Comparison of ENCODE assay signal across 1 cellular context in the genomic region with DNA sequence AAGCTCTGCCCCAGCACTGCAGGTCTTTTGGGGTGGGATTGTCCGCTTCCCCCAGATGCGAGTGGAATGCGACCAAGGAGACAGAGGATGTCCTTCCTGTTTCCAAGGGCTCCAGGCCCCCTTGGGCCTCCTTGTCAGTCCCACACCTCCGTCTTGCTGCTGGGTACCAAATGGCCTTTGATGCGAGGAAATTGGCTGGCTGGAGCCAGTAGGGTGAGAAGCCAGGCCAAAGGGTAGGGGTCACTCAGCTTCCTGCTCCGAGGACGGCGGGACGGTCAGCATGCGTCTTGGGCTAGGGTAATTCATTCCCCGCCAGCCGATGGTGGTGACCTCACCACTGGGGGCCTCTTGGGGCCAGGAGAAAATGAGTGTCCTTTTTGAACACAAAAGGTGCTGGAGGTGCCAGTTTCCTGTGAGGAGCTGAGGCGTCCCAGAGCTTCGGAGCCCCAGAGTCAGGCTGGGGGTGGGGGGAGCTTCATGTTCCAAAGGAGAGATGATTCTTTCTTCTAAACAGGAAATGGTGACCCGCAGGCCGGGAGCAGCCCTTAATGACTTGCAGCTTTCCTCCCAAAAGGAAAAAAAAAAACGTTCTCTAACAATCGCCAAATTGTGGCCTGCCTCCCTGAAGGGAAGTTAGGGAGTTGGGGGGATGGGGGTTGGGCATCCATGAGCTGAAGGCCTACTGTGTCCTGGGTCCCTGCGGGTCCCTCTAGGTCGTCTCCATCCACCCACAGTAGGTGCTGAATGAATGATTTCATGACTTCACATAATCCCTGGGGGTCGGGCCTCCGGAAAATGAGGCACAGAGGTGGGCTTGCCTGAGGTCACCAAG.
TF ChIP-seq lines count a peak whose summit lies in the region.

No MANE protein-coding gene starts in this region.

TF ChIP-seq in K562, 482 proteins besides CTCF, POLR2A, EP300 and RAD21 (continues in another document):
- TF ChIP-seq, protein P1, sequence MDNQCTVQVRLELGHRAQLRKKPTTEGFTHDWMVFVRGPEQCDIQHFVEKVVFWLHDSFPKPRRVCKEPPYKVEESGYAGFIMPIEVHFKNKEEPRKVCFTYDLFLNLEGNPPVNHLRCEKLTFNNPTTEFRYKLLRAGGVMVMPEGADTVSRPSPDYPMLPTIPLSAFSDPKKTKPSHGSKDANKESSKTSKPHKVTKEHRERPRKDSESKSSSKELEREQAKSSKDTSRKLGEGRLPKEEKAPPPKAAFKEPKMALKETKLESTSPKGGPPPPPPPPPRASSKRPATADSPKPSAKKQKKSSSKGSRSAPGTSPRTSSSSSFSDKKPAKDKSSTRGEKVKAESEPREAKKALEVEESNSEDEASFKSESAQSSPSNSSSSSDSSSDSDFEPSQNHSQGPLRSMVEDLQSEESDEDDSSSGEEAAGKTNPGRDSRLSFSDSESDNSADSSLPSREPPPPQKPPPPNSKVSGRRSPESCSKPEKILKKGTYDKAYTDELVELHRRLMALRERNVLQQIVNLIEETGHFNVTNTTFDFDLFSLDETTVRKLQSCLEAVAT (IDR thresholded peaks at IDR 0.05) = no peak
- TF ChIP-seq BACH1 (tag; IDR thresholded peaks at IDR 0.05) (peak; percentile 62; the same call in 1 of the 2 replicates), LEF1 (IDR thresholded peaks at IDR 0.05) (peak; percentile 43; the same call in 1 of the 2 replicates), ATF1 (CRISPR knock-in tag; IDR thresholded peaks at IDR 0.05) (no peak), ATF1 (tag; IDR thresholded peaks at IDR 0.05) (peak; percentile 31; the same call in 1 of the 2 replicates), POLR2G (IDR thresholded peaks at IDR 0.05; ENCODE audit: low read depth, low read length) (peak; percentile 66; the same call in 1 of the 2 replicates), ZNF316 (IDR thresholded peaks at IDR 0.05) (peak; percentile 55), SP1 (CRISPR knock-in tag; IDR thresholded peaks at IDR 0.05) (0 out of 2 replicates have a peak, but pooled peaks have one; percentile 4), TEAD4 (IDR thresholded peaks at IDR 0.05; ENCODE audit: low read length) (no peak), TEAD4 (CRISPR knock-in tag; IDR thresholded peaks at IDR 0.05; ENCODE audit: borderline replicate concordance) (no peak), RCOR1 (IDR thresholded peaks at IDR 0.05; ENCODE audit: borderline replicate concordance in 1 of 2, low read depth in 2 of 2, low read length in 2 of 2) (0 out of 4 replicates have a peak, but pooled peaks of 1 of the 2 experiments have one; percentile 15), RBFOX2 (IDR thresholded peaks at IDR 0.05; ENCODE audit: low read depth, low read length) (peak; percentile 68), ESRRA (IDR thresholded peaks at IDR 0.05; ENCODE audit: borderline replicate concordance, low read depth) (0 out of 2 replicates have a peak, but pooled peaks have one; percentile 23), NR4A1 (CRISPR knock-in tag; IDR thresholded peaks at IDR 0.05) (no peak), NR4A1 (tag; IDR thresholded peaks at IDR 0.05) (peak; percentile 68), CREM (IDR thresholded peaks at IDR 0.05; ENCODE audit: low read depth) (peak; percentile 3; the same call in 1 of the 2 replicates), MAFF (IDR thresholded peaks at IDR 0.05; ENCODE audit: low read length) (peak; percentile 18; the same call in 1 of the 2 replicates), ZNF175 (CRISPR knock-in tag; IDR thresholded peaks at IDR 0.05; ENCODE audit: low read depth) (peak; percentile 92), NR2C1 (IDR thresholded peaks at IDR 0.05) (peak; percentile 84), NR2C1 (tag; IDR thresholded peaks at IDR 0.05) (peak; percentile 91), CBFA2T2 (conservative IDR thresholded peaks at IDR 0.05) (no peak), GABPB1 (CRISPR knock-in tag; IDR thresholded peaks at IDR 0.05) (peak; percentile 24; the same call in 1 of the 2 replicates), C11orf30 (IDR thresholded peaks at IDR 0.05; ENCODE audit: low read depth) (peak; percentile 51), ELF1 (tag; IDR thresholded peaks at IDR 0.05) (peak; percentile 50; the same call in 1 of the 2 replicates), L3MBTL2 (IDR thresholded peaks at IDR 0.05) (peak; percentile 68), CREB1 (IDR thresholded peaks at IDR 0.05) (no peak), CREB1 (CRISPR knock-in tag; IDR thresholded peaks at IDR 0.05) (no peak), MAFG (tag; conservative IDR thresholded peaks at IDR 0.05) (peak; percentile 64), ZNF583 (CRISPR knock-in tag; IDR thresholded peaks at IDR 0.05) (0 out of 2 replicates have a peak, but pooled peaks have one; percentile 37), FOSL1 (tag; conservative IDR thresholded peaks at IDR 0.05) (peak; percentile 32; the same call in 1 of the 2 replicates), ZNF197 (CRISPR knock-in tag; IDR thresholded peaks at IDR 0.05; ENCODE audit: low read depth) (0 out of 2 replicates have a peak, but pooled peaks have one; percentile 32), MECOM (CRISPR knock-in tag; IDR thresholded peaks at IDR 0.05) (peak; percentile 7; the same call in 1 of the 2 replicates), ZBTB17 (CRISPR knock-in tag; IDR thresholded peaks at IDR 0.05) (peak; percentile 58; the same call in 1 of the 2 replicates), ZNF274 (IDR thresholded peaks at IDR 0.05; ENCODE audit: borderline replicate concordance, low read depth, low read length) (no peak), SRF (CRISPR knock-in tag; IDR thresholded peaks at IDR 0.05) (peak in 1 of 2 experiments; percentile 54; a peak in 1 of 4 replicates), CXXC5 (CRISPR knock-in tag; IDR thresholded peaks at IDR 0.05) (peak; percentile 63; the same call in 1 of the 2 replicates), EP400 (IDR thresholded peaks at IDR 0.05) (peak; percentile 10), GATAD2A (IDR thresholded peaks at IDR 0.05) (peak; percentile 14; the same call in 1 of the 2 replicates)
- TF ChIP-seq, protein P2, sequence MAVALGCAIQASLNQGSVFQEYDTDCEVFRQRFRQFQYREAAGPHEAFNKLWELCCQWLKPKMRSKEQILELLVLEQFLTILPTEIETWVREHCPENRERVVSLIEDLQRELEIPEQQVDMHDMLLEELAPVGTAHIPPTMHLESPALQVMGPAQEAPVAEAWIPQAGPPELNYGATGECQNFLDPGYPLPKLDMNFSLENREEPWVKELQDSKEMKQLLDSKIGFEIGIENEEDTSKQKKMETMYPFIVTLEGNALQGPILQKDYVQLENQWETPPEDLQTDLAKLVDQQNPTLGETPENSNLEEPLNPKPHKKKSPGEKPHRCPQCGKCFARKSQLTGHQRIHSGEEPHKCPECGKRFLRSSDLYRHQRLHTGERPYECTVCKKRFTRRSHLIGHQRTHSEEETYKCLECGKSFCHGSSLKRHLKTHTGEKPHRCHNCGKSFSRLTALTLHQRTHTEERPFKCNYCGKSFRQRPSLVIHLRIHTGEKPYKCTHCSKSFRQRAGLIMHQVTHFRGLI (CRISPR knock-in tag; IDR thresholded peaks at IDR 0.05) = no peak
- TF ChIP-seq, protein P3, sequence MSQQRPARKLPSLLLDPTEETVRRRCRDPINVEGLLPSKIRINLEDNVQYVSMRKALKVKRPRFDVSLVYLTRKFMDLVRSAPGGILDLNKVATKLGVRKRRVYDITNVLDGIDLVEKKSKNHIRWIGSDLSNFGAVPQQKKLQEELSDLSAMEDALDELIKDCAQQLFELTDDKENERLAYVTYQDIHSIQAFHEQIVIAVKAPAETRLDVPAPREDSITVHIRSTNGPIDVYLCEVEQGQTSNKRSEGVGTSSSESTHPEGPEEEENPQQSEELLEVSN (IDR thresholded peaks at IDR 0.05; ENCODE audit: borderline replicate concordance in 1 of 2, extremely low read depth in 1 of 2, insufficient read depth in 1 of 2, insufficient read length in 1 of 2, low read depth in 1 of 2, low read length in 1 of 2, poor library complexity in 1 of 2, severe bottlenecking in 1 of 2) = peak in 1 of 2 experiments; percentile 74
- TF ChIP-seq, protein P4, sequence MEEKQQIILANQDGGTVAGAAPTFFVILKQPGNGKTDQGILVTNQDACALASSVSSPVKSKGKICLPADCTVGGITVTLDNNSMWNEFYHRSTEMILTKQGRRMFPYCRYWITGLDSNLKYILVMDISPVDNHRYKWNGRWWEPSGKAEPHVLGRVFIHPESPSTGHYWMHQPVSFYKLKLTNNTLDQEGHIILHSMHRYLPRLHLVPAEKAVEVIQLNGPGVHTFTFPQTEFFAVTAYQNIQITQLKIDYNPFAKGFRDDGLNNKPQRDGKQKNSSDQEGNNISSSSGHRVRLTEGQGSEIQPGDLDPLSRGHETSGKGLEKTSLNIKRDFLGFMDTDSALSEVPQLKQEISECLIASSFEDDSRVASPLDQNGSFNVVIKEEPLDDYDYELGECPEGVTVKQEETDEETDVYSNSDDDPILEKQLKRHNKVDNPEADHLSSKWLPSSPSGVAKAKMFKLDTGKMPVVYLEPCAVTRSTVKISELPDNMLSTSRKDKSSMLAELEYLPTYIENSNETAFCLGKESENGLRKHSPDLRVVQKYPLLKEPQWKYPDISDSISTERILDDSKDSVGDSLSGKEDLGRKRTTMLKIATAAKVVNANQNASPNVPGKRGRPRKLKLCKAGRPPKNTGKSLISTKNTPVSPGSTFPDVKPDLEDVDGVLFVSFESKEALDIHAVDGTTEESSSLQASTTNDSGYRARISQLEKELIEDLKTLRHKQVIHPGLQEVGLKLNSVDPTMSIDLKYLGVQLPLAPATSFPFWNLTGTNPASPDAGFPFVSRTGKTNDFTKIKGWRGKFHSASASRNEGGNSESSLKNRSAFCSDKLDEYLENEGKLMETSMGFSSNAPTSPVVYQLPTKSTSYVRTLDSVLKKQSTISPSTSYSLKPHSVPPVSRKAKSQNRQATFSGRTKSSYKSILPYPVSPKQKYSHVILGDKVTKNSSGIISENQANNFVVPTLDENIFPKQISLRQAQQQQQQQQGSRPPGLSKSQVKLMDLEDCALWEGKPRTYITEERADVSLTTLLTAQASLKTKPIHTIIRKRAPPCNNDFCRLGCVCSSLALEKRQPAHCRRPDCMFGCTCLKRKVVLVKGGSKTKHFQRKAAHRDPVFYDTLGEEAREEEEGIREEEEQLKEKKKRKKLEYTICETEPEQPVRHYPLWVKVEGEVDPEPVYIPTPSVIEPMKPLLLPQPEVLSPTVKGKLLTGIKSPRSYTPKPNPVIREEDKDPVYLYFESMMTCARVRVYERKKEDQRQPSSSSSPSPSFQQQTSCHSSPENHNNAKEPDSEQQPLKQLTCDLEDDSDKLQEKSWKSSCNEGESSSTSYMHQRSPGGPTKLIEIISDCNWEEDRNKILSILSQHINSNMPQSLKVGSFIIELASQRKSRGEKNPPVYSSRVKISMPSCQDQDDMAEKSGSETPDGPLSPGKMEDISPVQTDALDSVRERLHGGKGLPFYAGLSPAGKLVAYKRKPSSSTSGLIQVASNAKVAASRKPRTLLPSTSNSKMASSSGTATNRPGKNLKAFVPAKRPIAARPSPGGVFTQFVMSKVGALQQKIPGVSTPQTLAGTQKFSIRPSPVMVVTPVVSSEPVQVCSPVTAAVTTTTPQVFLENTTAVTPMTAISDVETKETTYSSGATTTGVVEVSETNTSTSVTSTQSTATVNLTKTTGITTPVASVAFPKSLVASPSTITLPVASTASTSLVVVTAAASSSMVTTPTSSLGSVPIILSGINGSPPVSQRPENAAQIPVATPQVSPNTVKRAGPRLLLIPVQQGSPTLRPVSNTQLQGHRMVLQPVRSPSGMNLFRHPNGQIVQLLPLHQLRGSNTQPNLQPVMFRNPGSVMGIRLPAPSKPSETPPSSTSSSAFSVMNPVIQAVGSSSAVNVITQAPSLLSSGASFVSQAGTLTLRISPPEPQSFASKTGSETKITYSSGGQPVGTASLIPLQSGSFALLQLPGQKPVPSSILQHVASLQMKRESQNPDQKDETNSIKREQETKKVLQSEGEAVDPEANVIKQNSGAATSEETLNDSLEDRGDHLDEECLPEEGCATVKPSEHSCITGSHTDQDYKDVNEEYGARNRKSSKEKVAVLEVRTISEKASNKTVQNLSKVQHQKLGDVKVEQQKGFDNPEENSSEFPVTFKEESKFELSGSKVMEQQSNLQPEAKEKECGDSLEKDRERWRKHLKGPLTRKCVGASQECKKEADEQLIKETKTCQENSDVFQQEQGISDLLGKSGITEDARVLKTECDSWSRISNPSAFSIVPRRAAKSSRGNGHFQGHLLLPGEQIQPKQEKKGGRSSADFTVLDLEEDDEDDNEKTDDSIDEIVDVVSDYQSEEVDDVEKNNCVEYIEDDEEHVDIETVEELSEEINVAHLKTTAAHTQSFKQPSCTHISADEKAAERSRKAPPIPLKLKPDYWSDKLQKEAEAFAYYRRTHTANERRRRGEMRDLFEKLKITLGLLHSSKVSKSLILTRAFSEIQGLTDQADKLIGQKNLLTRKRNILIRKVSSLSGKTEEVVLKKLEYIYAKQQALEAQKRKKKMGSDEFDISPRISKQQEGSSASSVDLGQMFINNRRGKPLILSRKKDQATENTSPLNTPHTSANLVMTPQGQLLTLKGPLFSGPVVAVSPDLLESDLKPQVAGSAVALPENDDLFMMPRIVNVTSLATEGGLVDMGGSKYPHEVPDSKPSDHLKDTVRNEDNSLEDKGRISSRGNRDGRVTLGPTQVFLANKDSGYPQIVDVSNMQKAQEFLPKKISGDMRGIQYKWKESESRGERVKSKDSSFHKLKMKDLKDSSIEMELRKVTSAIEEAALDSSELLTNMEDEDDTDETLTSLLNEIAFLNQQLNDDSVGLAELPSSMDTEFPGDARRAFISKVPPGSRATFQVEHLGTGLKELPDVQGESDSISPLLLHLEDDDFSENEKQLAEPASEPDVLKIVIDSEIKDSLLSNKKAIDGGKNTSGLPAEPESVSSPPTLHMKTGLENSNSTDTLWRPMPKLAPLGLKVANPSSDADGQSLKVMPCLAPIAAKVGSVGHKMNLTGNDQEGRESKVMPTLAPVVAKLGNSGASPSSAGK (IDR thresholded peaks at IDR 0.05) = peak; percentile 67
- TF ChIP-seq, protein P5, sequence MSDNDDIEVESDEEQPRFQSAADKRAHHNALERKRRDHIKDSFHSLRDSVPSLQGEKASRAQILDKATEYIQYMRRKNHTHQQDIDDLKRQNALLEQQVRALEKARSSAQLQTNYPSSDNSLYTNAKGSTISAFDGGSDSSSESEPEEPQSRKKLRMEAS (CRISPR knock-in tag; IDR thresholded peaks at IDR 0.05) = peak; percentile 73
- TF ChIP-seq, protein P6, sequence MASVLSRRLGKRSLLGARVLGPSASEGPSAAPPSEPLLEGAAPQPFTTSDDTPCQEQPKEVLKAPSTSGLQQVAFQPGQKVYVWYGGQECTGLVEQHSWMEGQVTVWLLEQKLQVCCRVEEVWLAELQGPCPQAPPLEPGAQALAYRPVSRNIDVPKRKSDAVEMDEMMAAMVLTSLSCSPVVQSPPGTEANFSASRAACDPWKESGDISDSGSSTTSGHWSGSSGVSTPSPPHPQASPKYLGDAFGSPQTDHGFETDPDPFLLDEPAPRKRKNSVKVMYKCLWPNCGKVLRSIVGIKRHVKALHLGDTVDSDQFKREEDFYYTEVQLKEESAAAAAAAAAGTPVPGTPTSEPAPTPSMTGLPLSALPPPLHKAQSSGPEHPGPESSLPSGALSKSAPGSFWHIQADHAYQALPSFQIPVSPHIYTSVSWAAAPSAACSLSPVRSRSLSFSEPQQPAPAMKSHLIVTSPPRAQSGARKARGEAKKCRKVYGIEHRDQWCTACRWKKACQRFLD (CRISPR knock-in tag; IDR thresholded peaks at IDR 0.05) = peak; percentile 70; the same call in 1 of the 2 replicates
- TF ChIP-seq, protein P7, sequence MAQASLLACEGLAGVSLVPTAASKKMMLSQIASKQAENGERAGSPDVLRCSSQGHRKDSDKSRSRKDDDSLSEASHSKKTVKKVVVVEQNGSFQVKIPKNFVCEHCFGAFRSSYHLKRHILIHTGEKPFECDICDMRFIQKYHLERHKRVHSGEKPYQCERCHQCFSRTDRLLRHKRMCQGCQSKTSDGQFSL (CRISPR knock-in tag; IDR thresholded peaks at IDR 0.05) = 0 out of 2 replicates have a peak, but pooled peaks have one; percentile 14
- TF ChIP-seq, protein P7 (tag; IDR thresholded peaks at IDR 0.05) = 0 out of 4 replicates have a peak, but pooled peaks of 1 of the 2 experiments have one; percentile 27
